9 cellular contexts compared by ENCODE assay signal in the genomic region with DNA sequence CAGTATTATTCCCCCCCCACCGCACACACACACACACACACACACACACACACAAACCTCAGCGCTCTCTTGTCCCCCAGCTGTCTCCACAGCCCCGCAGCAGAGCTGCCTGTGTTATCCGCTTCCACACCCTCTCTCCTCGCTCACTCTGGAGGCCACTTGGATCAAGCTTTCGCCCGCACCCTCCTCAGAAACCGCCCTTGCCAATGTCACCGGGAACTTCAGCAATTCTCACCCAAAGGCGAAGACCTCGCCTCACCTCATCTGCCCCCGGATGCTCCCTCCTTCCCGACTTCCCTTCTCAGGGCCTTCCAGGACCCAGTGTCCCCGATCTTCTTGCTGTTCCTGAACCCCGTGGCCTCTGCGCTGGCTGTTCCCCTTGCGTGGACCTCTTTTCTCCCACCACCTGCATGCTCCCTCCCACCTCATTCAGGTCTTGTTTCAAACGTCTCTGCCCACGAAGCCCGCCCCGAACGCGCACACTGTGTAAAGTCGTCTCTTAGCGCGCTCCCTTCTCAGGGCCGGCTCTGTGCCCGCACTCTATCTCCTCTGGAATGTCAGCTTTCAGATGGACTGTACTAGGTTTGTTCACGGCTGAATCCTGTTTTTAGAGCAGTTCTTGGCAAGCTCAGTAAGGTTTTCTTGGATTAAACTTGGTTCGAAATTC. TPM values are rescaled to one million over a fixed set of nuclear protein-coding genes. Genes with fewer than 3 reads are reported as not detected.
DNase-seq lines count a peak whose midpoint lies in the region; ATAC-seq and TF ChIP-seq lines count a peak whose summit lies in the region.
"Had no signal": no experiment of that assay in that cellular context is flagged by ENCODE, and none has a peak within 500 bp of the region (broad histone marks: within the 10 kb centered on the region; RNA-seq: fewer than 3 reads in every experiment).

No MANE protein-coding gene starts in this region.

- H3K27me3 Mint-ChIP-seq in activated CD8-positive, alpha-beta memory T cell treated with anti-CD3 and anti-CD28 coated beads, Interleukin-2, amount 10 ng/mL, durations not matched to agents 7 days and 5 days: peaks cover 36% of the 10 kb centered on the region
- H3K27me3 Mint-ChIP-seq in type B pancreatic cell: peaks cover 59% of the 10 kb centered on the region

- H3K27me3 ChIP-seq in lower lobe of right lung (ENCODE audit: low read depth): no peaks in the 10 kb centered on the region

- H3K36me3 ChIP-seq in lower lobe of right lung: no peaks in the 10 kb centered on the region

- TF ChIP-seq CTCF in astrocyte of the spinal cord (IDR thresholded peaks at IDR 0.05; ENCODE audit: low read depth, low read length): no peak
- no peak for TF ChIP-seq CTCF in lower lobe of right lung (IDR thresholded peaks at IDR 0.05)
- no peak for TF ChIP-seq CTCF in type B pancreatic cell (conservative IDR thresholded peaks at IDR 0.05)

- ATAC-seq in activated CD8-positive, alpha-beta memory T cell treated with anti-CD3 and anti-CD28 coated beads, Interleukin-2, amount 10 ng/mL, durations not matched to agents 7 days and 5 days: no peak
- ATAC-seq in lower lobe of right lung: peak in 1 of 2 donors; percentile 25

- intact Hi-C loops in lower lobe of right lung (cut with DNase I): no loop called here

- peak overlapping the region; percentile 90 for H3K27ac Mint-ChIP-seq in activated CD8-positive, alpha-beta memory T cell treated with anti-CD3 and anti-CD28 coated beads, Interleukin-2, amount 10 ng/mL, durations not matched to agents 7 days and 5 days
- peak overlapping the region; percentile 99 for H3K27ac Mint-ChIP-seq in type B pancreatic cell

- peak overlapping the region; percentile 85 for H3K4me3 Mint-ChIP-seq in activated CD8-positive, alpha-beta memory T cell treated with anti-CD3 and anti-CD28 coated beads, Interleukin-2, amount 10 ng/mL, durations not matched to agents 7 days and 5 days
- peak overlapping the region; percentile 98 for H3K4me3 Mint-ChIP-seq in type B pancreatic cell

- no peak for DNase-seq in activated CD8-positive, alpha-beta memory T cell treated with anti-CD3 and anti-CD28 coated beads, Interleukin-2, amount 10 ng/mL, durations not matched to agents 7 days and 5 days
- DNase-seq in activated CD8-positive, alpha-beta memory T cell treated with anti-CD3 and anti-CD28 coated beads, Interleukin-2, amount 50 U/mL, for 4 hours: no peak
- DNase-seq in astrocyte of the spinal cord (ENCODE audit: low read depth, low spot score): no peak
- no peak for DNase-seq in lower lobe of right lung
- no peak for DNase-seq in type B pancreatic cell (ENCODE audit: extremely low spot score, unreplicated experiment)
- DNase-seq in NCI-H2081 (lab: John Stamatoyannopoulos, UW): no peak
- no peak for DNase-seq in medulla oblongata (ENCODE audit: extremely low spot score)
- DNase-seq in NCI-H526 (lab: John Stamatoyannopoulos, UW): no peak
- DNase-seq: C1 segment of cervical spinal cord had no signal

- CTCF ChIA-PET in activated CD8-positive, alpha-beta memory T cell treated with anti-CD3 and anti-CD28 coated beads, Interleukin-2, amount 10 ng/mL, durations not matched to agents 7 days and 5 days (lab: Charles Lee): interaction anchor here (0.6 to 7.4 kb wide), 8 partner anchors 15 to 55 kb away, joined by 3 to 129 read pairs (median 10); a partner anchor contains a TSS

- no peaks in the 10 kb centered on the region for H3K9me3 ChIP-seq in lower lobe of right lung

- no peak overlapping the region for H3K27ac ChIP-seq in lower lobe of right lung

- H3K9me3 Mint-ChIP-seq in activated CD8-positive, alpha-beta memory T cell treated with anti-CD3 and anti-CD28 coated beads, Interleukin-2, amount 10 ng/mL, durations not matched to agents 7 days and 5 days (ENCODE audit: low read depth): no peaks in the 10 kb centered on the region
- H3K9me3 Mint-ChIP-seq in type B pancreatic cell: no peaks in the 10 kb centered on the region

- no peaks in the 10 kb centered on the region for H3K36me3 Mint-ChIP-seq in activated CD8-positive, alpha-beta memory T cell treated with anti-CD3 and anti-CD28 coated beads, Interleukin-2, amount 10 ng/mL, durations not matched to agents 7 days and 5 days
- H3K36me3 Mint-ChIP-seq in type B pancreatic cell: no peaks in the 10 kb centered on the region

- H3K4me1 Mint-ChIP-seq in activated CD8-positive, alpha-beta memory T cell treated with anti-CD3 and anti-CD28 coated beads, Interleukin-2, amount 10 ng/mL, durations not matched to agents 7 days and 5 days: peaks cover 27% of the 10 kb centered on the region
- peaks cover 15% of the 10 kb centered on the region for H3K4me1 Mint-ChIP-seq in type B pancreatic cell (ENCODE audit: unreplicated experiment)

- in situ Hi-C loops in astrocyte of the spinal cord (cut with HindIII; ENCODE audit: low sequenced_read_pairs): no loop called here

- H3K4me3 ChIP-seq in astrocyte of the spinal cord (ENCODE audit: low read depth, low read length): peak overlapping the region; percentile 65
- peak overlapping the region; percentile 71 for H3K4me3 ChIP-seq in lower lobe of right lung

- H3K4me1 ChIP-seq in lower lobe of right lung: peaks cover 28% of the 10 kb centered on the region

RNA-seq across cellular contexts. Expression of a gene that starts 0.9 kb away (rescaled TPM):
- 1 to 10 TPM; 1.6 to 1.7 TPM for total RNA-seq in activated CD8-positive, alpha-beta memory T cell treated with anti-CD3 and anti-CD28 coated beads, Interleukin-2, amount 10 ng/mL, durations not matched to agents 7 days and 5 days
- total RNA-seq in lower lobe of right lung: 4.3 TPM
- total RNA-seq in type B pancreatic cell (ENCODE audit: low replicate concordance): 0.58 and 0.76 TPM in 2 replicates

RNA-seq across cellular contexts. Expression of a gene that starts 17.2 kb away (rescaled TPM):
- 10 to 100 TPM; 40.7 to 44.9 TPM for total RNA-seq in activated CD8-positive, alpha-beta memory T cell treated with anti-CD3 and anti-CD28 coated beads, Interleukin-2, amount 10 ng/mL, durations not matched to agents 7 days and 5 days
- 29.1 TPM for total RNA-seq in lower lobe of right lung
- total RNA-seq in type B pancreatic cell (ENCODE audit: low replicate concordance): 22.1 and 31.2 TPM in 2 replicates

RNA-seq across cellular contexts. Expression of a gene that starts 37.8 kb away (rescaled TPM):
- 1,000 to 10,000 TPM; 1,565 to 1,861 TPM for total RNA-seq in activated CD8-positive, alpha-beta memory T cell treated with anti-CD3 and anti-CD28 coated beads, Interleukin-2, amount 10 ng/mL, durations not matched to agents 7 days and 5 days
- 1,202 TPM for total RNA-seq in lower lobe of right lung
- 1,864 and 2,055 TPM in 2 replicates for total RNA-seq in type B pancreatic cell (ENCODE audit: low replicate concordance)

RNA-seq across cellular contexts. Expression of a gene that starts 55.1 kb away (rescaled TPM):
- total RNA-seq in activated CD8-positive, alpha-beta memory T cell treated with anti-CD3 and anti-CD28 coated beads, Interleukin-2, amount 10 ng/mL, durations not matched to agents 7 days and 5 days: 10 to 100 TPM; 20.0 to 26.2 TPM
- total RNA-seq in lower lobe of right lung: 20.8 TPM
- total RNA-seq in type B pancreatic cell (ENCODE audit: low replicate concordance): 10.1 and 14.1 TPM in 2 replicates

RNA-seq across cellular contexts. Expression of a gene that starts 58.5 kb away (rescaled TPM):
- not detected for total RNA-seq in activated CD8-positive, alpha-beta memory T cell treated with anti-CD3 and anti-CD28 coated beads, Interleukin-2, amount 10 ng/mL, durations not matched to agents 7 days and 5 days
- total RNA-seq in lower lobe of right lung (not detected), type B pancreatic cell (ENCODE audit: low replicate concordance) (not detected in 2 replicates)
